Comparison of ENCODE assay signal across 8 cellular contexts in the genomic region with DNA sequence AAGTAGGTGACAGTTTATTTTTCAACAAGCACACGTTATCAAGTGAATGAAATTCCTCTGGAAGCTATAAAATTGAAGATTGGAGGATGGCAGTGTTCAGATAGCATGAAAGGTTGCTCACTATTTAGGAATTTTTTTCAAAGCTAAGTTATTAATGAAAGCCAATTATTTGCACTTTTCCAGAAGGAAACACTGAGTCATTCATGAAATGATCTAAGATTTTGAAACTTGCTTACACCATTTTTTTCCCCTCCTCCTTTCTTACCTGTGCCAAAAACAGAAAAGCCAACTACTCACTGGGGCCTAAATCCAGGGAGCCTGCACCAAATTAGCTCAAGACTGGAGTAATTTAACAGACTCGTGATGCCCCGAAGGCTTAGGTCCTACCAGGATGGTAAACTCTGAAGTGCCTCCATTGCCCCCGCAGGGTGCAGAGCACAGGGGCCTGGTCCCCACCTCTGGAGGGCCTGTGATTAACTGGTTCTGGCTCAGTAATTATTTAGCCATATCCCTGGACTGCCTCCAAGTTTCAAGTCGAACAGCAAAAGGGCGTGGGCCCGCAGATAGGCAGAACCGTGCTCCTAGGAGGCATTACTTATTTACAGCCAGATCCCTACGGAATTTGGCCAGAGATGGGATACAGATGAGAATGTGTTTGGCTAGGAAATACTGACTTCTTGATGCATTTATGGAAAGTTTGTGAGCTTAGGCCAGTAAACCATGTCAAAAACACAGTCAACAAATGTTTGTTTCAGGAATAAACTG. TPM values are rescaled to one million over a fixed set of nuclear protein-coding genes. Genes with fewer than 3 reads are reported as not detected.
DNase-seq lines count a peak whose midpoint lies in the region; ATAC-seq and TF ChIP-seq lines count a peak whose summit lies in the region.

No MANE protein-coding gene starts in this region.

- TF ChIP-seq CTCF in cardiac fibroblast (IDR thresholded peaks at IDR 0.05; ENCODE audit: low read depth, low read length) (no peak), liver (IDR thresholded peaks at IDR 0.05; ENCODE audit: low read depth, low read length, missing input control) (no peak), testis (IDR thresholded peaks at IDR 0.05) (no peak)

- H3K4me3 ChIP-seq in ACC112 (ENCODE audit: low read depth, low read length), result peak overlapping the region; percentile 8; the same call in 1 of the 2 replicates
- H3K4me3 ChIP-seq in cardiac fibroblast (replicated peaks in 1 of 2; ENCODE audit: low read depth in 2 of 2, low read length in 2 of 2), result no peak overlapping the region
- H3K4me3 ChIP-seq in liver (ENCODE audit: low read depth in 1 of 3, low read length in 3 of 3), result no peak overlapping the region
- no peak overlapping the region for H3K4me3 ChIP-seq in testis
- no peak overlapping the region for H3K4me3 ChIP-seq in H7 (ENCODE audit: insufficient read depth, low read depth, low read length)

- H3K4me1 ChIP-seq in ACC112 (ENCODE audit: control insufficient read depth, insufficient read depth, low read length, unreplicated experiment) (peaks cover 32% of the 10 kb centered on the region), liver (ENCODE audit: control insufficient read depth in 4 of 4, insufficient read depth in 4 of 4, low read length in 3 of 4) (peaks cover 5 to 24% (median 17%) of the 10 kb centered on the region in 4 donors), testis (peaks cover 28% of the 10 kb centered on the region)

- ATAC-seq in GM19372 (IDR thresholded peaks at IDR 0.05; ENCODE audit: low read depth, unreplicated experiment) (peak; percentile 37), GM18519 (IDR thresholded peaks at IDR 0.05; ENCODE audit: low FRiP score, unreplicated experiment) (no peak)

- peak overlapping the region in 1 of 2 donors; percentile 61 for H3K9ac ChIP-seq in liver (ENCODE audit: low read depth in 1 of 2, low read length in 2 of 2)

- 19% methylated on average over 9 of the region's 9 CpGs for WGBS in liver
- 15 to 34% methylated on average over 9 of the region's 9 CpGs for WGBS in testis, 2 donors

- peak; percentile 45 to 48 for TF ChIP-seq RAD21 in liver (IDR thresholded peaks at IDR 0.05)

- DNase-seq in OCI-M1 (lab: John Stamatoyannopoulos, UW) (peak; percentile 87), cardiac fibroblast (ENCODE audit: low read depth in 2 of 2) (peak; percentile 90 to 96), testis (peak; percentile 45), H7 (no peak)

- no peaks in the 10 kb centered on the region for H3K36me3 ChIP-seq in ACC112 (ENCODE audit: insufficient read depth, low read length)
- no peaks in the 10 kb centered on the region for H3K36me3 ChIP-seq in liver (ENCODE audit: control insufficient read depth in 4 of 4, insufficient read depth in 3 of 4, low read depth in 1 of 4, low read length in 3 of 4)
- no peaks in the 10 kb centered on the region for H3K36me3 ChIP-seq in testis (ENCODE audit: low read depth, missing control alignments)
- no peaks in the 10 kb centered on the region for H3K36me3 ChIP-seq in H7 (replicated peaks; ENCODE audit: control insufficient read depth, insufficient read depth, low read length)

- TF ChIP-seq POLR2A in testis (IDR thresholded peaks at IDR 0.05), result no peak

- peak overlapping the region; percentile 12 for H2AFZ ChIP-seq in ACC112 (ENCODE audit: low read length, unreplicated experiment)

- H3K27ac ChIP-seq in ACC112 (ENCODE audit: low read depth, low read length) (peak overlapping the region; percentile 96), liver (ENCODE audit: low read depth in 1 of 2, low read length in 2 of 2) (peak overlapping the region; percentile 91 to 96), testis (peak overlapping the region; percentile 88 to 94)

- no peaks in the 10 kb centered on the region for H3K79me2 ChIP-seq in ACC112 (ENCODE audit: control insufficient read depth, insufficient read depth, low read length, unreplicated experiment)

- H3K27me3 ChIP-seq in ACC112 (ENCODE audit: insufficient read depth, low read length), result no peaks in the 10 kb centered on the region
- no peaks in the 10 kb centered on the region for H3K27me3 ChIP-seq in liver (ENCODE audit: control insufficient read depth in 4 of 4, insufficient read depth in 4 of 4, low read length in 3 of 4)
- H3K27me3 ChIP-seq in testis, result no peaks in the 10 kb centered on the region
- no peaks in the 10 kb centered on the region for H3K27me3 ChIP-seq in H7 (ENCODE audit: control insufficient read depth, insufficient read depth, low read length)

- intact Hi-C loops in testis (cut with DNase I; ENCODE audit: low total_unique reads), result no loop called here

- H3K9me3 ChIP-seq in liver (ENCODE audit: control insufficient read depth in 4 of 4, low read length in 3 of 4) (no peaks in the 10 kb centered on the region), testis (no peaks in the 10 kb centered on the region)

TF ChIP-seq in liver, 16 proteins besides CTCF, POLR2A, EP300 and RAD21:
- TF ChIP-seq HNF4G (IDR thresholded peaks at IDR 0.05) (no peak), FOXA1 (IDR thresholded peaks at IDR 0.05) (no peak), EGR1 (IDR thresholded peaks at IDR 0.05; ENCODE audit: low read depth in 2 of 2) (peak in 1 of 2 donors; percentile 90), JUND (IDR thresholded peaks at IDR 0.05) (peak; percentile 99 to 100), YY1 (IDR thresholded peaks at IDR 0.05) (peak; percentile 66), NR2F2 (IDR thresholded peaks at IDR 0.05) (no peak), TAF1 (conservative IDR thresholded peaks at IDR 0.05) (peak; percentile 12), FOXA2 (IDR thresholded peaks at IDR 0.05) (no peak), ZBTB33 (IDR thresholded peaks at IDR 0.05) (peak; percentile 45), RXRA (IDR thresholded peaks at IDR 0.05) (peak; percentile 33 to 62), HNF4A (conservative IDR thresholded peaks at IDR 0.05) (peak; percentile 39 to 42), REST (IDR thresholded peaks at IDR 0.05) (peak; percentile 65), GABPA (IDR thresholded peaks at IDR 0.05 in 1 of 2, conservative IDR thresholded peaks at IDR 0.05 in 1 of 2) (no peak), SP1 (IDR thresholded peaks at IDR 0.05) (peak; percentile 62)
- TF ChIP-seq, protein P1, sequence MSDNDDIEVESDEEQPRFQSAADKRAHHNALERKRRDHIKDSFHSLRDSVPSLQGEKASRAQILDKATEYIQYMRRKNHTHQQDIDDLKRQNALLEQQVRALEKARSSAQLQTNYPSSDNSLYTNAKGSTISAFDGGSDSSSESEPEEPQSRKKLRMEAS (IDR thresholded peaks at IDR 0.05), result no peak
- TF ChIP-seq, protein P2, sequence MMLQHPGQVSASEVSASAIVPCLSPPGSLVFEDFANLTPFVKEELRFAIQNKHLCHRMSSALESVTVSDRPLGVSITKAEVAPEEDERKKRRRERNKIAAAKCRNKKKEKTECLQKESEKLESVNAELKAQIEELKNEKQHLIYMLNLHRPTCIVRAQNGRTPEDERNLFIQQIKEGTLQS (IDR thresholded peaks at IDR 0.05), result peak; percentile 96

RNA-seq across cellular contexts. Expression of gene ZNF217, which starts 28.0 kb away (rescaled TPM):
- total RNA-seq in liver (10 to 100 TPM; 14.9 to 16.3 TPM), testis (10 to 100 TPM; 48.6 to 61.2 TPM)
- polyA plus RNA-seq in liver (1 to 10 TPM; 4.2 to 7.6 TPM), testis (ENCODE audit: insufficient read depth, low read depth, low replicate concordance) (47.3 TPM)
- total RNA-seq in H7 (2014; rRNA removed; shearing (Covaris generic)), result 31.4 and 44.0 TPM in 2 replicates
